ENCODE assay signal across 8 cellular contexts in genomic region chr11:58573451-58574104, GRCh38. TPM values are rescaled to one million over a fixed set of nuclear protein-coding genes. Genes with fewer than 3 reads are reported as not detected.
DNase-seq lines count a peak whose midpoint lies in the region; ATAC-seq and TF ChIP-seq lines count a peak whose summit lies in the region.

No MANE protein-coding gene starts in this region.

- H3K9me3 ChIP-seq in Loucy (ENCODE audit: insufficient read depth, low read depth, low read length), result no peaks in the 10 kb centered on the region
- H3K9me3 ChIP-seq in duodenal mucosa (ENCODE audit: control insufficient read depth in 1 of 2, low read length in 2 of 2), result no peaks in the 10 kb centered on the region
- no peaks in the 10 kb centered on the region for H3K9me3 ChIP-seq in trophoblast cell (ENCODE audit: insufficient read depth, low read depth, low read length)
- H3K9me3 ChIP-seq in aorta (ENCODE audit: control insufficient read depth, low read length), result no peaks in the 10 kb centered on the region

- H3K4me3 ChIP-seq in Loucy (ENCODE audit: low read length, poor library complexity, severe bottlenecking), result peak overlapping the region; percentile 86
- H3K4me3 ChIP-seq in duodenal mucosa (ENCODE audit: low read depth in 1 of 2, low read length in 2 of 2), result peak overlapping the region; percentile 45 to 60
- no peak overlapping the region for H3K4me3 ChIP-seq in trophoblast cell (ENCODE audit: low read depth, low read length)
- H3K4me3 ChIP-seq in aorta (ENCODE audit: low read length in 2 of 2), result no peak overlapping the region

- H4K20me1 ChIP-seq in Loucy (ENCODE audit: insufficient read depth, low read length, poor library complexity, severe bottlenecking), result peaks cover 9% of the 10 kb centered on the region

- TF ChIP-seq CTCF in Loucy (conservative IDR thresholded peaks at IDR 0.05; ENCODE audit: low read length), result no peak

- DNase-seq in AG20443 (ENCODE audit: low spot score) (peak; percentile 63), trophoblast cell (peak; percentile 22 to 66), aorta (peak; percentile 77 to 81)
- peak; percentile 81 for DNase-seq in activated CD4-positive, alpha-beta T cell treated with anti-CD3 and anti-CD28 coated beads for 48 hours

- H3K4me2 ChIP-seq in Loucy (ENCODE audit: low read depth, low read length, poor library complexity, severe bottlenecking), result peak overlapping the region; percentile 97
- no peak overlapping the region for H3K4me2 ChIP-seq in trophoblast cell (ENCODE audit: low read length)

- H2AFZ ChIP-seq in Loucy (ENCODE audit: low read length) (no peak overlapping the region), trophoblast cell (ENCODE audit: insufficient read depth, low read length, poor library complexity) (no peak overlapping the region)

- intact Hi-C loops in aorta (cut with DNase I), result loop anchor here (10.0 kb wide), 2 partner anchors 571 to 909 kb away; partner anchors contain the start of genes FAM111A (in 1 of the 2) and ZDHHC5 (in 1 of the 2)

- H2BK120ac ChIP-seq in trophoblast cell (ENCODE audit: insufficient read depth, low read length, poor library complexity), result no peak overlapping the region

- H3K18ac ChIP-seq in trophoblast cell (ENCODE audit: low read length), result no peak overlapping the region

- H3K36me3 ChIP-seq in Loucy (ENCODE audit: insufficient read depth, low read length) (peaks cover 8% of the 10 kb centered on the region; the same call in 1 of the 2 replicates), duodenal mucosa (ENCODE audit: control insufficient read depth in 1 of 2, insufficient read depth in 2 of 2, low read length in 2 of 2) (peaks cover 8 to 10% of the 10 kb centered on the region in 2 donors), trophoblast cell (ENCODE audit: control insufficient read depth in 1 of 2, insufficient read depth in 2 of 2, low read length in 2 of 2) (peaks cover 0 to 5% of the 10 kb centered on the region in 2 experiments), aorta (ENCODE audit: control insufficient read depth in 1 of 2, insufficient read depth in 2 of 2, low read length in 1 of 2) (no peaks in the 10 kb centered on the region)

- H3K23ac ChIP-seq in trophoblast cell (ENCODE audit: low read length), result no peak overlapping the region

- WGBS in trophoblast cell (ENCODE audit: extremely low coverage, insufficient coverage, insufficient read length), result no CpG with 5 or more reads among the region's 4 CpGs
- 22 to 29% methylated on average over 4 of the region's 4 CpGs for WGBS in aorta, 2 donors

- no peak overlapping the region for H3K4ac ChIP-seq in trophoblast cell (ENCODE audit: low read depth, low read length)

- H2BK5ac ChIP-seq in trophoblast cell (ENCODE audit: low read depth, low read length, poor library complexity), result no peak overlapping the region

- H4K91ac ChIP-seq in trophoblast cell (ENCODE audit: low read depth, low read length), result no peak overlapping the region

- no peak overlapping the region for H2BK12ac ChIP-seq in trophoblast cell (ENCODE audit: low read length)

- H3K79me2 ChIP-seq in Loucy (ENCODE audit: insufficient read depth, low read length), result peaks cover 76% of the 10 kb centered on the region
- peaks cover 7% of the 10 kb centered on the region for H3K79me2 ChIP-seq in trophoblast cell (ENCODE audit: control insufficient read depth, insufficient read depth, low read length, poor library complexity)

- H4K12ac ChIP-seq in trophoblast cell (ENCODE audit: low read depth, low read length), result no peak overlapping the region

- no peak overlapping the region for H3K14ac ChIP-seq in trophoblast cell (ENCODE audit: low read length)

- peaks cover 66% of the 10 kb centered on the region for H3K4me1 ChIP-seq in Loucy (ENCODE audit: insufficient read depth, low read length, poor library complexity, severe bottlenecking)
- H3K4me1 ChIP-seq in duodenal mucosa (ENCODE audit: control insufficient read depth in 1 of 2, insufficient read depth in 2 of 2, low read length in 2 of 2), result peaks cover 18 to 27% of the 10 kb centered on the region in 2 donors
- no peaks in the 10 kb centered on the region for H3K4me1 ChIP-seq in trophoblast cell (ENCODE audit: control insufficient read depth in 1 of 2, insufficient read depth in 2 of 2, low read length in 2 of 2)
- peaks cover 4 to 19% of the 10 kb centered on the region in 2 donors for H3K4me1 ChIP-seq in aorta (ENCODE audit: control insufficient read depth in 1 of 2, insufficient read depth in 2 of 2, low read length in 2 of 2)

- H4K8ac ChIP-seq in trophoblast cell (ENCODE audit: low read depth, low read length), result no peak overlapping the region

- no peaks in the 10 kb centered on the region for H3K9me2 ChIP-seq in Loucy (replicated peaks; ENCODE audit: low read depth, low read length)

- peak; percentile 27 for ATAC-seq in GM19467 (IDR thresholded peaks at IDR 0.05; ENCODE audit: unreplicated experiment)
- ATAC-seq in aorta (ENCODE audit: low FRiP score), result no peak
- no peak for ATAC-seq in HG03520 (IDR thresholded peaks at IDR 0.05; ENCODE audit: unreplicated experiment)

- H3F3A ChIP-seq in Loucy (ENCODE audit: low read depth), result peaks cover 19% of the 10 kb centered on the region

- H3K9ac ChIP-seq in Loucy (ENCODE audit: low read depth, low read length, poor library complexity, severe bottlenecking), result peak overlapping the region; percentile 99
- H3K9ac ChIP-seq in duodenal mucosa (ENCODE audit: low read depth in 1 of 2, low read length in 2 of 2), result peak overlapping the region in 1 of 2 donors; percentile 27
- no peak overlapping the region for H3K9ac ChIP-seq in trophoblast cell (ENCODE audit: low read length)

- H3K27me3 ChIP-seq in Loucy (ENCODE audit: insufficient read depth, low read length, poor library complexity, severe bottlenecking) (no peaks in the 10 kb centered on the region), duodenal mucosa (ENCODE audit: control insufficient read depth in 1 of 2, insufficient read depth in 2 of 2, low read length in 2 of 2) (no peaks in the 10 kb centered on the region), trophoblast cell (ENCODE audit: insufficient read depth, low read length) (no peaks in the 10 kb centered on the region), aorta (ENCODE audit: control insufficient read depth in 1 of 2, insufficient read depth in 2 of 2, low read length in 1 of 2) (no peaks in the 10 kb centered on the region)

- no peak overlapping the region for H2AK5ac ChIP-seq in trophoblast cell (ENCODE audit: low read length)

- peaks cover 8% of the 10 kb centered on the region for H3K79me1 ChIP-seq in trophoblast cell (ENCODE audit: low read length)

- H3K27ac ChIP-seq in duodenal mucosa (ENCODE audit: low read depth, low read length) (peak overlapping the region; percentile 46), trophoblast cell (ENCODE audit: low read depth, low read length) (no peak overlapping the region), aorta (ENCODE audit: low read depth in 1 of 2, low read length in 2 of 2) (peak overlapping the region; percentile 73 to 97)

RNA-seq across cellular contexts. Expression of gene LPXN, which starts 2.1 kb away (rescaled TPM):
- 1.6 and 1.8 TPM in 2 replicates for polyA plus RNA-seq in trophoblast cell (2013)
- 10 to 100 TPM; 15.0 to 20.4 TPM for total RNA-seq in aorta
- polyA plus RNA-seq in aorta, result 1 to 10 TPM; 7.0 to 8.3 TPM

RNA-seq across cellular contexts. Expression of gene ZFP91, which starts 5.3 kb away (rescaled TPM):
- polyA plus RNA-seq in trophoblast cell (2013), result 40.2 and 41.3 TPM in 2 replicates
- 10 to 100 TPM; 51.1 to 57.1 TPM for total RNA-seq in aorta
- 10 to 100 TPM; 20.3 to 38.2 TPM for polyA plus RNA-seq in aorta

RNA-seq across cellular contexts. Expression of gene CNTF, which starts 48.9 kb away (rescaled TPM):
- 0.63 and 0.90 TPM in 2 replicates for polyA plus RNA-seq in trophoblast cell (2013)
- 1 to 10 TPM; 1.9 to 3.1 TPM for total RNA-seq in aorta
- 1 to 10 TPM in 1 of 2 donors, under 1 TPM in 1; 0.26 to 1.3 TPM for polyA plus RNA-seq in aorta

Comparison
In these comparisons a context has a peak if more than half of its experiments do, and no peak if none do; other contexts are left out.
1. H3K4me3 ChIP-seq: peak in Loucy (single experiment) and duodenal mucosa (2 of 2); none in trophoblast cell (single experiment) and aorta (0 of 2).
2. Peak in every context shown above with its lines, with median percentiles within 50 percentile points of each other: DNase-seq.